15 cellular contexts compared by ENCODE assay signal in the genomic region with DNA sequence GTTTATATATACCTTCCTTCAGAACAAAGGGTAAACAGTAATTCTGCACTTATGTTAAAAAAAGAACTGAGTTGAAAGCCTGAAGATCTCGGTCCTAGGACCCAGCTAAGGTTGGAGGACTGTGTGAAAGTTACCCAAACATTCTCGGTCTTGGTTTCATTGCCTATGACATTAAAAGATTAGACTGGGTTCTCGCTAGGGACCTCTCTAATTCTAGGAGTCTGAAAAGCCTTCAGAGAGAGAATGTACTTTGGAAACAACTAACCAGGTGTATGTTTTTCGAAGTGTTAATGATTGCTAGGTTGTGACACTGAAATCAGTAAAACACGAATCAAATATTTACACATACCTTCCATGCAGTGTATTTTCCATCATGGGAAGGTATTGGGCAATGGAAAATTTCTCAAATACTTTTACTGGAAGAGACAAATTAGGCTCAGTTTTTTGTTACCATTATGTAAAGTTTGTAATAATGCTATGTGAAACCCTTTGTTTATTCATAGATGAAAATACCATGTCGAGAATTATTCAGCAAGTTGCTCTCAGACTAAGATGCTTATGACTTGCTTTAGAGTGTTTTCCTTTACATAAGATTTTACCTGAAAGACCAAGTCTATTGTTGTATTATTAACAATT.
DNase-seq lines count a peak whose midpoint lies in the region; ATAC-seq, FAIRE-seq and TF ChIP-seq lines count a peak whose summit lies in the region.
"Had no signal": no experiment of that assay in that cellular context is flagged by ENCODE, and none has a peak within 500 bp of the region (broad histone marks: within the 10 kb centered on the region; RNA-seq: fewer than 3 reads in every experiment).

No MANE protein-coding gene starts in this region.

- WGBS in liver, result 31% methylated on average over 6 of the region's 6 CpGs

- DNase-seq in GM13977 (ENCODE audit: low spot score) (peak; percentile 35), LoVo (ENCODE audit: low spot score) (no peak), HTR-8/SVneo (ENCODE audit: insufficient read length, low spot score) (no peak)
- no peak for DNase-seq in stimulated activated CD4-positive, alpha-beta T cell treated with anti-CD3 and anti-CD28 coated beads, Interleukin-4, amount 100 ng/mL, for 4 hours
- DNase-seq: activated CD4-positive, alpha-beta T cell treated with anti-CD3 and anti-CD28 coated beads for 36 hours; left ventricle myocardium superior; ovary; stimulated activated CD4-positive, alpha-beta T cell treated with anti-CD3 and anti-CD28 coated beads, Interleukin-2, amount 100 ng/mL, for 48 hours had no signal

- peak overlapping the region; percentile 89 to 97 for H3K27ac ChIP-seq in liver (ENCODE audit: low read depth in 1 of 2, low read length in 2 of 2)
- H3K27ac ChIP-seq: cardiac muscle cell, ovary had no signal

- peak; percentile 66 for ATAC-seq in GM21526 (IDR thresholded peaks at IDR 0.05; ENCODE audit: low FRiP score, unreplicated experiment)
- ATAC-seq in HG03520 (IDR thresholded peaks at IDR 0.05; ENCODE audit: unreplicated experiment), result peak; percentile 80
- ATAC-seq in GM19035 (IDR thresholded peaks at IDR 0.05; ENCODE audit: unreplicated experiment), result no peak
- ATAC-seq: activated CD4-positive, alpha-beta T cell treated with anti-CD3 and anti-CD28 coated beads for 36 hours; activated T-helper 17 cell treated with anti-CD3 and anti-CD28 coated beads, Interleukin-2, amount 50 U/mL, for 72 hours; left ventricle myocardium superior had no signal

- H3K9me3 ChIP-seq in liver (ENCODE audit: control insufficient read depth in 4 of 4, low read length in 3 of 4), result no peaks in the 10 kb centered on the region
- H3K9me3 ChIP-seq: ovary had no signal

- FAIRE-seq in HTR-8/SVneo (lab: Jason Lieb, UNC), result no peak
- FAIRE-seq: G401.6 had no signal

- peaks cover 0 to 11% (median 5%) of the 10 kb centered on the region in 4 donors for H3K4me1 ChIP-seq in liver (ENCODE audit: control insufficient read depth in 4 of 4, insufficient read depth in 4 of 4, low read length in 3 of 4)

- peak; percentile 72 to 75 for TF ChIP-seq RAD21 in liver (IDR thresholded peaks at IDR 0.05)

- no peaks in the 10 kb centered on the region for H3K36me3 ChIP-seq in liver (ENCODE audit: control insufficient read depth in 4 of 4, insufficient read depth in 3 of 4, low read depth in 1 of 4, low read length in 3 of 4)
- H3K36me3 ChIP-seq: cardiac muscle cell, ovary had no signal

- peak overlapping the region; percentile 94 to 99 for H3K9ac ChIP-seq in liver (ENCODE audit: low read depth in 1 of 2, low read length in 2 of 2)

- in situ Hi-C loops in GM13977 (cut with MboI; ENCODE audit: low pct_unique_long_range_greater_than_20kb, low sequenced_read_pairs, unreplicated experiment), result no loop called here

- no peak overlapping the region for H3K4me3 ChIP-seq in liver (ENCODE audit: low read depth in 1 of 3, low read length in 3 of 3)
- H3K4me3 ChIP-seq: cardiac muscle cell, ovary had no signal

- no peak for TF ChIP-seq CTCF in GM13977 (IDR thresholded peaks at IDR 0.05; ENCODE audit: extremely low read depth, insufficient read depth, missing control alignments)
- no peak for TF ChIP-seq CTCF in liver (IDR thresholded peaks at IDR 0.05; ENCODE audit: low read depth, low read length, missing input control)

- no peaks in the 10 kb centered on the region for H3K27me3 ChIP-seq in liver (ENCODE audit: control insufficient read depth in 4 of 4, insufficient read depth in 4 of 4, low read length in 3 of 4)
- H3K27me3 ChIP-seq: cardiac muscle cell, ovary had no signal

TF ChIP-seq in liver, 16 proteins besides CTCF, POLR2A, EP300 and RAD21:
- TF ChIP-seq FOXA2 (IDR thresholded peaks at IDR 0.05) (peak; percentile 88), FOXA1 (IDR thresholded peaks at IDR 0.05) (peak; percentile 89), RXRA (IDR thresholded peaks at IDR 0.05) (peak; percentile 86 to 96), HNF4G (IDR thresholded peaks at IDR 0.05) (peak; percentile 23), JUND (IDR thresholded peaks at IDR 0.05) (peak; percentile 89 to 99), NR2F2 (IDR thresholded peaks at IDR 0.05) (no peak), EGR1 (IDR thresholded peaks at IDR 0.05; ENCODE audit: low read depth in 2 of 2) (peak; percentile 97 to 100), TAF1 (conservative IDR thresholded peaks at IDR 0.05) (peak; percentile 90), SP1 (IDR thresholded peaks at IDR 0.05) (peak; percentile 98), YY1 (IDR thresholded peaks at IDR 0.05) (peak; percentile 72), HNF4A (conservative IDR thresholded peaks at IDR 0.05) (peak; percentile 81 to 92), GABPA (IDR thresholded peaks at IDR 0.05 in 1 of 2, conservative IDR thresholded peaks at IDR 0.05 in 1 of 2) (peak in 1 of 2 donors; percentile 53)
- TF ChIP-seq, protein P1, sequence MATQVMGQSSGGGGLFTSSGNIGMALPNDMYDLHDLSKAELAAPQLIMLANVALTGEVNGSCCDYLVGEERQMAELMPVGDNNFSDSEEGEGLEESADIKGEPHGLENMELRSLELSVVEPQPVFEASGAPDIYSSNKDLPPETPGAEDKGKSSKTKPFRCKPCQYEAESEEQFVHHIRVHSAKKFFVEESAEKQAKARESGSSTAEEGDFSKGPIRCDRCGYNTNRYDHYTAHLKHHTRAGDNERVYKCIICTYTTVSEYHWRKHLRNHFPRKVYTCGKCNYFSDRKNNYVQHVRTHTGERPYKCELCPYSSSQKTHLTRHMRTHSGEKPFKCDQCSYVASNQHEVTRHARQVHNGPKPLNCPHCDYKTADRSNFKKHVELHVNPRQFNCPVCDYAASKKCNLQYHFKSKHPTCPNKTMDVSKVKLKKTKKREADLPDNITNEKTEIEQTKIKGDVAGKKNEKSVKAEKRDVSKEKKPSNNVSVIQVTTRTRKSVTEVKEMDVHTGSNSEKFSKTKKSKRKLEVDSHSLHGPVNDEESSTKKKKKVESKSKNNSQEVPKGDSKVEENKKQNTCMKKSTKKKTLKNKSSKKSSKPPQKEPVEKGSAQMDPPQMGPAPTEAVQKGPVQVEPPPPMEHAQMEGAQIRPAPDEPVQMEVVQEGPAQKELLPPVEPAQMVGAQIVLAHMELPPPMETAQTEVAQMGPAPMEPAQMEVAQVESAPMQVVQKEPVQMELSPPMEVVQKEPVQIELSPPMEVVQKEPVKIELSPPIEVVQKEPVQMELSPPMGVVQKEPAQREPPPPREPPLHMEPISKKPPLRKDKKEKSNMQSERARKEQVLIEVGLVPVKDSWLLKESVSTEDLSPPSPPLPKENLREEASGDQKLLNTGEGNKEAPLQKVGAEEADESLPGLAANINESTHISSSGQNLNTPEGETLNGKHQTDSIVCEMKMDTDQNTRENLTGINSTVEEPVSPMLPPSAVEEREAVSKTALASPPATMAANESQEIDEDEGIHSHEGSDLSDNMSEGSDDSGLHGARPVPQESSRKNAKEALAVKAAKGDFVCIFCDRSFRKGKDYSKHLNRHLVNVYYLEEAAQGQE (IDR thresholded peaks at IDR 0.05), result peak; percentile 92
- TF ChIP-seq, protein P2, sequence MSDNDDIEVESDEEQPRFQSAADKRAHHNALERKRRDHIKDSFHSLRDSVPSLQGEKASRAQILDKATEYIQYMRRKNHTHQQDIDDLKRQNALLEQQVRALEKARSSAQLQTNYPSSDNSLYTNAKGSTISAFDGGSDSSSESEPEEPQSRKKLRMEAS (IDR thresholded peaks at IDR 0.05), result peak; percentile 81
- TF ChIP-seq, protein P3, sequence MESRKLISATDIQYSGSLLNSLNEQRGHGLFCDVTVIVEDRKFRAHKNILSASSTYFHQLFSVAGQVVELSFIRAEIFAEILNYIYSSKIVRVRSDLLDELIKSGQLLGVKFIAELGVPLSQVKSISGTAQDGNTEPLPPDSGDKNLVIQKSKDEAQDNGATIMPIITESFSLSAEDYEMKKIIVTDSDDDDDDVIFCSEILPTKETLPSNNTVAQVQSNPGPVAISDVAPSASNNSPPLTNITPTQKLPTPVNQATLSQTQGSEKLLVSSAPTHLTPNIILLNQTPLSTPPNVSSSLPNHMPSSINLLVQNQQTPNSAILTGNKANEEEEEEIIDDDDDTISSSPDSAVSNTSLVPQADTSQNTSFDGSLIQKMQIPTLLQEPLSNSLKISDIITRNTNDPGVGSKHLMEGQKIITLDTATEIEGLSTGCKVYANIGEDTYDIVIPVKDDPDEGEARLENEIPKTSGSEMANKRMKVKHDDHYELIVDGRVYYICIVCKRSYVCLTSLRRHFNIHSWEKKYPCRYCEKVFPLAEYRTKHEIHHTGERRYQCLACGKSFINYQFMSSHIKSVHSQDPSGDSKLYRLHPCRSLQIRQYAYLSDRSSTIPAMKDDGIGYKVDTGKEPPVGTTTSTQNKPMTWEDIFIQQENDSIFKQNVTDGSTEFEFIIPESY (IDR thresholded peaks at IDR 0.05), result peak; percentile 95
- TF ChIP-seq, protein P4, sequence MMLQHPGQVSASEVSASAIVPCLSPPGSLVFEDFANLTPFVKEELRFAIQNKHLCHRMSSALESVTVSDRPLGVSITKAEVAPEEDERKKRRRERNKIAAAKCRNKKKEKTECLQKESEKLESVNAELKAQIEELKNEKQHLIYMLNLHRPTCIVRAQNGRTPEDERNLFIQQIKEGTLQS (IDR thresholded peaks at IDR 0.05), result peak; percentile 91
TF ChIP-seq in liver: peak in this region for 15.
